ENCODE assay signal across 25 cellular contexts in the genomic region with DNA sequence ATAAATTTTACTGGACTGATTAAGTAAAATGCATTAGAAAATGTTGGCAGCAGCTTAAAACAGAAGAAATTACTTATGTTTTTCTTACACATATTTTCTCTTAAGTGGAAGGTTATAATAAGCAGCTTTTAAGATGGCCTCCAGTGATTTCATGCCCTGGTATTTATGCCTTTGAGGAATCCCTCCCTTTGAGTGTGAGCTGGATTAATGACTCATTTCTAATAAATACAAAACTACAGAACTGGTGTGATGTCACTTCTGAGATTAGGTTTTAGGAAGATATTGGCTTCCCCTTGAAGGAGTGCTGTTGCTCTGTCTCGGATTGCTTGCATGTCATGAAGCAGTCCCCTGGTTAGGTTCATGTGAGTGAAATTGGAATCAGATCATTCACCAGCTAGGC.
DNase-seq lines count a peak whose midpoint lies in the region; ATAC-seq and TF ChIP-seq lines count a peak whose summit lies in the region.
"Had no signal": no experiment of that assay in that cellular context is flagged by ENCODE, and none has a peak within 500 bp of the region (broad histone marks: within the 10 kb centered on the region; RNA-seq: fewer than 3 reads in every experiment).

No MANE protein-coding gene starts in this region.

- peaks cover 8% of the 10 kb centered on the region; the same call in 2 of the 3 replicates for H3K4me1 Mint-ChIP-seq in GM23338
- peaks cover 11% of the 10 kb centered on the region for H3K4me1 Mint-ChIP-seq in nephron progenitor cell
- H3K4me1 Mint-ChIP-seq: B cell, T-helper 17 cell had no signal

- H3K4me2 ChIP-seq in GM23338 (no peak overlapping the region), neuronal stem cell (ENCODE audit: insufficient read depth, low read length, poor library complexity, severe bottlenecking) (no peak overlapping the region)
- H3K4me2 ChIP-seq: A549, KMS-11 had no signal

- no peak overlapping the region for H3K18ac ChIP-seq in neuronal stem cell (ENCODE audit: low read length)

- no peak for TF ChIP-seq EP300 in stomach (IDR thresholded peaks at IDR 0.05)

- no peaks in the 10 kb centered on the region for H4K20me1 ChIP-seq in GM23338 (replicated peaks; ENCODE audit: insufficient read depth)

- no peak for ATAC-seq in GM23338
- no peak for ATAC-seq in left cardiac atrium
- ATAC-seq: A549; activated CD8-positive, alpha-beta T cell treated with anti-CD3 and anti-CD28 coated beads for 36 hours; activated naive CD4-positive, alpha-beta T cell treated with anti-CD3 and anti-CD28 coated beads, Interleukin-2, amount 50 U/mL, for 72 hours; HCT116; lower lobe of right lung; SK-N-SH treated with all-trans-retinoic acid at 6 μM for 48 hours; stimulated activated naive CD8-positive, alpha-beta T cell treated with anti-CD3 and anti-CD28 coated beads, Interleukin-15, Interleukin-2, amounts not matched to agents 100 U/mL and 50 U/mL, for 24 hours; T-helper 17 cell had no signal

- no peaks in the 10 kb centered on the region for H3K36me3 ChIP-seq in GM23338 (ENCODE audit: insufficient read depth)
- no peaks in the 10 kb centered on the region for H3K36me3 ChIP-seq in neuronal stem cell (replicated peaks in 1 of 2; ENCODE audit: control insufficient read depth in 2 of 2, insufficient read depth in 2 of 2, low read length in 2 of 2)
- no peaks in the 10 kb centered on the region for H3K36me3 ChIP-seq in BE2C
- H3K36me3 ChIP-seq in stomach: no peaks in the 10 kb centered on the region
- H3K36me3 ChIP-seq: lower lobe of right lung, tibial artery had no signal

- H3K27me3 ChIP-seq in GM23338 (ENCODE audit: insufficient read depth) (no peaks in the 10 kb centered on the region), neuronal stem cell (ENCODE audit: control insufficient read depth in 3 of 3, insufficient read depth in 3 of 3, low read depth in 1 of 3, low read length in 3 of 3) (no peaks in the 10 kb centered on the region), BE2C (no peaks in the 10 kb centered on the region), stomach (no peaks in the 10 kb centered on the region)
- H3K27me3 ChIP-seq: tibial artery had no signal

- no peak overlapping the region for H3K14ac ChIP-seq in neuronal stem cell (ENCODE audit: low read length)

- H3K9me3 ChIP-seq in neuronal stem cell (replicated peaks in 1 of 2; ENCODE audit: control insufficient read depth in 2 of 2, insufficient read depth in 1 of 2, low read depth in 1 of 2, low read length in 2 of 2) (no peaks in the 10 kb centered on the region), BE2C (no peaks in the 10 kb centered on the region), stomach (no peaks in the 10 kb centered on the region)
- H3K9me3 ChIP-seq: A549, lower lobe of right lung, tibial artery had no signal

- no peak overlapping the region for H2BK12ac ChIP-seq in neuronal stem cell (ENCODE audit: low read length)

- no peaks in the 10 kb centered on the region for H3K27me3 Mint-ChIP-seq in GM23338 (ENCODE audit: insufficient read depth, low read depth, poor library complexity)
- no peaks in the 10 kb centered on the region for H3K27me3 Mint-ChIP-seq in nephron progenitor cell (ENCODE audit: low read depth, poor library complexity)
- H3K27me3 Mint-ChIP-seq: activated CD8-positive, alpha-beta T cell treated with anti-CD3 and anti-CD28 coated beads for 36 hours; B cell; T-helper 17 cell had no signal

- H3K9ac ChIP-seq in neuronal stem cell (ENCODE audit: low read depth, low read length, poor library complexity): no peak overlapping the region
- H3K9ac ChIP-seq: KMS-11 had no signal

- no peak for TF ChIP-seq POLR2A in stomach (IDR thresholded peaks at IDR 0.05)

- intact Hi-C loops in stomach (cut with DNase I; ENCODE audit: low total_unique reads): no loop called here
- intact Hi-C loops in left cardiac atrium (cut with DNase I): no loop called here

- H3K4me3 ChIP-seq in GM23338: no peak overlapping the region
- no peak overlapping the region for H3K4me3 ChIP-seq in fibroblast of pulmonary artery (replicated peaks; ENCODE audit: low read depth, low read length)
- no peak overlapping the region for H3K4me3 ChIP-seq in neuronal stem cell (ENCODE audit: low read length in 2 of 2)
- no peak overlapping the region for H3K4me3 ChIP-seq in BE2C (ENCODE audit: low read depth, low read length)
- no peak overlapping the region for H3K4me3 ChIP-seq in stomach
- H3K4me3 ChIP-seq: A549, lower lobe of right lung, tibial artery had no signal

- H3K79me1 ChIP-seq in neuronal stem cell (ENCODE audit: low read depth, low read length): no peaks in the 10 kb centered on the region

- H2AFZ ChIP-seq in GM23338 (peak overlapping the region; percentile 63; the same call in 1 of the 2 replicates), neuronal stem cell (ENCODE audit: low read length) (peak overlapping the region; percentile 20)

- H3K36me3 Mint-ChIP-seq in GM23338 (ENCODE audit: low read depth): no peaks in the 10 kb centered on the region
- H3K36me3 Mint-ChIP-seq in nephron progenitor cell (ENCODE audit: low read depth): no peaks in the 10 kb centered on the region
- H3K36me3 Mint-ChIP-seq: activated naive CD4-positive, alpha-beta T cell treated with anti-CD3 and anti-CD28 coated beads, Interleukin-2, amount 50 U/mL, for 72 hours had no signal

- no peak overlapping the region for H3K4ac ChIP-seq in neuronal stem cell (ENCODE audit: low read length)

- H4K91ac ChIP-seq in neuronal stem cell (ENCODE audit: low read depth, low read length, poor library complexity): no peak overlapping the region

- no peaks in the 10 kb centered on the region for H3K79me2 ChIP-seq in GM23338 (replicated peaks; ENCODE audit: insufficient read depth)

- no CpG with 5 or more reads among the region's 1 CpG for WGBS in neuronal stem cell (ENCODE audit: extremely low coverage in 2 of 2, insufficient read length in 2 of 2, insufficient replicate concordance in 1 of 2), 2 donors
- 71 to 88% (median 77%) methylated on average over 1 of the region's 1 CpG for WGBS in stomach, 5 donors

- DNase-seq in GM23338 (ENCODE audit: low spot score) (no peak), amniotic epithelial cell (ENCODE audit: low read depth) (peak; percentile 71), fibroblast of pulmonary artery (ENCODE audit: low read depth) (peak; percentile 8), neuronal stem cell (ENCODE audit: low spot score) (no peak), BE2C (no peak), stomach (no peak), left cardiac atrium (no peak), nephron progenitor cell (no peak)
- DNase-seq: activated CD8-positive, alpha-beta T cell treated with anti-CD3 and anti-CD28 coated beads for 36 hours; anterior cingulate cortex; central memory CD4-positive, alpha-beta T cell; DMS153; islet precursor cell; lower lobe of right lung; NCI-H146; NCI-H510A; stimulated activated naive CD8-positive, alpha-beta T cell treated with anti-CD3 and anti-CD28 coated beads, Interleukin-15, Interleukin-2, amounts not matched to agents 100 U/mL and 50 U/mL, for 24 hours; T-helper 17 cell; tibial artery had no signal

- H3K9me3 Mint-ChIP-seq in GM23338: no peaks in the 10 kb centered on the region
- no peaks in the 10 kb centered on the region for H3K9me3 Mint-ChIP-seq in nephron progenitor cell

- H3K9me2 ChIP-seq in GM23338 (ENCODE audit: insufficient read depth): no peaks in the 10 kb centered on the region

- no peak overlapping the region for H3K4me3 Mint-ChIP-seq in GM23338
- no peak overlapping the region for H3K4me3 Mint-ChIP-seq in nephron progenitor cell
- H3K4me3 Mint-ChIP-seq: activated CD8-positive, alpha-beta T cell treated with anti-CD3 and anti-CD28 coated beads for 36 hours; B cell; T-helper 17 cell had no signal

- no peak overlapping the region for H2AK5ac ChIP-seq in neuronal stem cell (ENCODE audit: low read depth, low read length)

- H3K23ac ChIP-seq in neuronal stem cell (ENCODE audit: low read depth, low read length, poor library complexity): no peak overlapping the region

- H3K4me1 ChIP-seq in GM23338 (ENCODE audit: insufficient read depth) (peaks cover 8% of the 10 kb centered on the region; the same call in 1 of the 2 replicates), neuronal stem cell (ENCODE audit: control insufficient read depth in 2 of 2, insufficient read depth in 1 of 2, low read depth in 1 of 2, low read length in 2 of 2) (no peaks in the 10 kb centered on the region), BE2C (no peaks in the 10 kb centered on the region), stomach (no peaks in the 10 kb centered on the region)
- H3K4me1 ChIP-seq: A549, lower lobe of right lung, tibial artery had no signal

- 0 out of 2 replicates have a peak overlapping the region, but pooled peaks have one; percentile 0 for H3K27ac Mint-ChIP-seq in GM23338
- H3K27ac Mint-ChIP-seq in nephron progenitor cell: no peak overlapping the region
- H3K27ac Mint-ChIP-seq: activated CD8-positive, alpha-beta T cell treated with anti-CD3 and anti-CD28 coated beads for 36 hours; activated naive CD4-positive, alpha-beta T cell treated with anti-CD3 and anti-CD28 coated beads, Interleukin-2, amount 50 U/mL, for 72 hours; B cell; T-helper 17 cell had no signal

- no peaks in the 10 kb centered on the region for H3F3A ChIP-seq in GM23338 (replicated peaks; ENCODE audit: low read depth)

- H3K27ac ChIP-seq in GM23338 (ENCODE audit: low read depth) (no peak overlapping the region), neuronal stem cell (replicated peaks; ENCODE audit: low read length) (no peak overlapping the region), stomach (no peak overlapping the region)
- H3K27ac ChIP-seq: A549, KMS-11, lower lobe of right lung, tibial artery had no signal

- H2BK120ac ChIP-seq in neuronal stem cell (ENCODE audit: low read depth, low read length): no peak overlapping the region

- H2BK15ac ChIP-seq in neuronal stem cell (ENCODE audit: low read length): no peak overlapping the region

- no peak for TF ChIP-seq CTCF in GM23338 (conservative IDR thresholded peaks at IDR 0.05; ENCODE audit: low read depth in 2 of 2)
- TF ChIP-seq CTCF in fibroblast of pulmonary artery (IDR thresholded peaks at IDR 0.05; ENCODE audit: low read length, missing control alignments): no peak
- no peak for TF ChIP-seq CTCF in BE2C (IDR thresholded peaks at IDR 0.05; ENCODE audit: low read depth, low read length)
- no peak for TF ChIP-seq CTCF in stomach (IDR thresholded peaks at IDR 0.05)
- no peak for TF ChIP-seq CTCF in nephron progenitor cell (IDR thresholded peaks at IDR 0.05)

- H2BK5ac ChIP-seq in neuronal stem cell (ENCODE audit: low read length): no peak overlapping the region

- H4K8ac ChIP-seq in neuronal stem cell (ENCODE audit: low read depth, low read length): no peak overlapping the region

TF ChIP-seq in GM23338, 12 proteins besides CTCF, POLR2A, EP300 and RAD21 (continues in another document):
- TF ChIP-seq STAT1 (IDR thresholded peaks at IDR 0.05; ENCODE audit: unreplicated experiment): no peak
- no peak for TF ChIP-seq JUNB (IDR thresholded peaks at IDR 0.05; ENCODE audit: unreplicated experiment)
- no peak for TF ChIP-seq ZNF331 (CRISPR knock-in tag; IDR thresholded peaks at IDR 0.05; ENCODE audit: low read depth)
- TF ChIP-seq ZNF114 (CRISPR knock-in tag; IDR thresholded peaks at IDR 0.05): no peak
- TF ChIP-seq POLR2AphosphoS5 (IDR thresholded peaks at IDR 0.05; ENCODE audit: low read depth): no peak

Comparison
In these comparisons a context has a peak if more than half of its experiments do, and no peak if none do; other contexts are left out.
1. DNase-seq: peak in amniotic epithelial cell (single experiment) and fibroblast of pulmonary artery (single experiment); none in GM23338 (single experiment), neuronal stem cell (single experiment), BE2C (single experiment), stomach (single experiment), left cardiac atrium (single experiment) and nephron progenitor cell (single experiment).